ENCODE assay signal across 1 cellular context in genomic region chr4:53474178-53474577, GRCh38.
TF ChIP-seq lines count a peak whose summit lies in the region.

No MANE protein-coding gene starts in this region.

TF ChIP-seq in IMR-90, 13 proteins besides CTCF, POLR2A, EP300 and RAD21 (continued from another document):
- TF ChIP-seq USF2 (IDR thresholded peaks at IDR 0.05; ENCODE audit: low read depth, low read length): no peak
- no peak for TF ChIP-seq MAFK (IDR thresholded peaks at IDR 0.05; ENCODE audit: low read depth, low read length)
